1 cellular context compared by ENCODE assay signal in genomic region chr6:43059168-43060033, GRCh38.
TF ChIP-seq lines count a peak whose summit lies in the region.

Gene KLC4, plus strand, starts transcription at chr6:43059631. Its CDS starts 1,705 bp downstream, at chr6:43061336.
Gene MRPL2, minus strand, starts transcription at chr6:43059434. Its CDS starts 53 bp downstream, at chr6:43059381.

TF ChIP-seq in HepG2, 621 proteins besides CTCF, POLR2A, EP300 and RAD21 (continued from another document and continues in another):
- TF ChIP-seq HMGXB3 (CRISPR knock-in tag; IDR thresholded peaks at IDR 0.05; ENCODE audit: borderline replicate concordance), result peak; percentile 57; the same call in 1 of the 2 replicates
- peak; percentile 87 for TF ChIP-seq ZNF891 (CRISPR knock-in tag; IDR thresholded peaks at IDR 0.05)
- peak; percentile 45; the same call in 1 of the 2 replicates for TF ChIP-seq SIX4 (CRISPR knock-in tag; IDR thresholded peaks at IDR 0.05)
- peak; percentile 56; the same call in 1 of the 2 replicates for TF ChIP-seq AHDC1 (CRISPR knock-in tag; IDR thresholded peaks at IDR 0.05; ENCODE audit: borderline replicate concordance)
- no peak for TF ChIP-seq ONECUT2 (CRISPR knock-in tag; IDR thresholded peaks at IDR 0.05)
- TF ChIP-seq ZNF749 (CRISPR knock-in tag; IDR thresholded peaks at IDR 0.05; ENCODE audit: borderline replicate concordance), result peak; percentile 51; the same call in 1 of the 2 replicates
- peak; percentile 72; the same call in 1 of the 2 replicates for TF ChIP-seq ZNF788 (CRISPR knock-in tag; IDR thresholded peaks at IDR 0.05; ENCODE audit: borderline replicate concordance)
- peak; percentile 73 for TF ChIP-seq PATZ1 (CRISPR knock-in tag; IDR thresholded peaks at IDR 0.05)
- TF ChIP-seq TBX2 (CRISPR knock-in tag; IDR thresholded peaks at IDR 0.05; ENCODE audit: borderline replicate concordance), result peak; percentile 64
- peak; percentile 72; the same call in 1 of the 2 replicates for TF ChIP-seq CCDC6 (CRISPR knock-in tag; IDR thresholded peaks at IDR 0.05)
- TF ChIP-seq TFE3 (CRISPR knock-in tag; IDR thresholded peaks at IDR 0.05), result peak; percentile 55
- TF ChIP-seq CENPBD1 (CRISPR knock-in tag; IDR thresholded peaks at IDR 0.05; ENCODE audit: borderline replicate concordance, low read depth), result no peak
- no peak for TF ChIP-seq IRF1 (CRISPR knock-in tag; IDR thresholded peaks at IDR 0.05; ENCODE audit: low read depth)
- peak; percentile 79; the same call in 1 of the 2 replicates for TF ChIP-seq ZNF687 (CRISPR knock-in tag; IDR thresholded peaks at IDR 0.05)
- TF ChIP-seq CSRNP1 (CRISPR knock-in tag; IDR thresholded peaks at IDR 0.05), result peak; percentile 77
- no peak for TF ChIP-seq ZNF484 (CRISPR knock-in tag; IDR thresholded peaks at IDR 0.05; ENCODE audit: borderline replicate concordance, low read depth)
- no peak for TF ChIP-seq FLYWCH1 (CRISPR knock-in tag; IDR thresholded peaks at IDR 0.05)
- TF ChIP-seq ZNF747 (CRISPR knock-in tag; IDR thresholded peaks at IDR 0.05; ENCODE audit: borderline replicate concordance), result no peak
- no peak for TF ChIP-seq SNAPC5 (CRISPR knock-in tag; IDR thresholded peaks at IDR 0.05; ENCODE audit: borderline replicate concordance)
